Comparison of ENCODE assay signal across 16 cellular contexts in genomic region chr3:130425484-130425883, GRCh38.
"Had no signal": no experiment of that assay in that cellular context is flagged by ENCODE, and none has a peak within 500 bp of the region (broad histone marks: within the 10 kb centered on the region; RNA-seq: fewer than 3 reads in every experiment).

No MANE protein-coding gene starts in this region.

- DNase-seq: activated CD4-positive, alpha-beta T cell treated with anti-CD3 and anti-CD28 coated beads, Interleukin-2, amount 50 U/mL, for 4 hours; activated CD4-positive, CD25-positive, alpha-beta regulatory T cell treated with anti-CD3 and anti-CD28 coated beads, Interleukin-2, amount 50 U/mL, for 72 hours; activated naive CD4-positive, alpha-beta T cell treated with Interleukin-2 at 50 U/mL for 16 hours; activated T-cell treated with anti-CD3 and anti-CD28 coated beads for 4 hours; aorta; cerebellar nuclear complex; dermis blood vessel endothelial cell; effector memory CD8-positive, alpha-beta T cell; kidney; mesendoderm; stimulated activated CD4-positive, alpha-beta T cell treated with anti-CD3 and anti-CD28 coated beads, Interleukin-4, amount 100 ng/mL, for 1 hour; stimulated activated naive B cell treated with anti-CD40 and anti-IgM and Interleukin-4, amounts not matched to agents 10 μg/mL and 1 μg/mL and 100 μg/mL, for 72 hours; T-helper 1 cell; T1000; transverse colon had no signal

- H3K36me3 ChIP-seq: breast epithelium, transverse colon had no signal

- H3K4me1 ChIP-seq: breast epithelium, transverse colon had no signal

- H3K9me3 ChIP-seq: breast epithelium, transverse colon had no signal

- H3K27me3 ChIP-seq: breast epithelium, transverse colon had no signal

- H3K4me3 ChIP-seq: breast epithelium, transverse colon had no signal

- H3K27ac ChIP-seq: breast epithelium, transverse colon had no signal
